In genomic region chr17:49963626-49964538, GRCh38 we compare ENCODE assay signal across 10 cellular contexts. TPM values are rescaled to one million over a fixed set of nuclear protein-coding genes. Genes with fewer than 3 reads are reported as not detected.
DNase-seq lines count a peak whose midpoint lies in the region; ATAC-seq and TF ChIP-seq lines count a peak whose summit lies in the region.
"Had no signal": no experiment of that assay in that cellular context is flagged by ENCODE, and none has a peak within 500 bp of the region (broad histone marks: within the 10 kb centered on the region; RNA-seq: fewer than 3 reads in every experiment).

No MANE protein-coding gene starts in this region.

- H3K4me3 Mint-ChIP-seq in mesothelial cell of epicardium, result peak overlapping the region; percentile 33

- H3K9me3 Mint-ChIP-seq in mesothelial cell of epicardium, result no peaks in the 10 kb centered on the region

- peaks cover 11% of the 10 kb centered on the region for H3K4me1 ChIP-seq in A673 (ENCODE audit: insufficient read depth, low read length, poor library complexity, severe bottlenecking)
- H3K4me1 ChIP-seq in ES-I3 (ENCODE audit: insufficient read depth, low read length), result peaks cover 28% of the 10 kb centered on the region; the same call in 1 of the 2 replicates
- H3K4me1 ChIP-seq in ascending aorta, result peaks cover 9 to 23% of the 10 kb centered on the region in 2 donors
- H3K4me1 ChIP-seq in Peyer's patch, result peaks cover 0 to 23% (median 4%) of the 10 kb centered on the region in 4 donors

- H3K4me1 Mint-ChIP-seq in mesothelial cell of epicardium, result peaks cover 26% of the 10 kb centered on the region

- POLR2A ChIA-PET in A673 (lab: Charles Lee; ENCODE audit: low non-redundant PET), result no interaction called here

- no peak for ATAC-seq in HG02870 (IDR thresholded peaks at IDR 0.05; ENCODE audit: unreplicated experiment)

- no peak for TF ChIP-seq CTCF in A673 (conservative IDR thresholded peaks at IDR 0.05; ENCODE audit: low read depth, low read length)
- TF ChIP-seq CTCF in ascending aorta (IDR thresholded peaks at IDR 0.05), result no peak
- no peak for TF ChIP-seq CTCF in mesothelial cell of epicardium (IDR thresholded peaks at IDR 0.05; ENCODE audit: unreplicated experiment)
- TF ChIP-seq CTCF in Peyer's patch (IDR thresholded peaks at IDR 0.05), result no peak

- H3K36me3 Mint-ChIP-seq in mesothelial cell of epicardium, result no peaks in the 10 kb centered on the region

- H3K27me3 Mint-ChIP-seq in mesothelial cell of epicardium (ENCODE audit: low read depth), result peaks cover 86% of the 10 kb centered on the region

- BruUV-seq in A673 (replicated peaks; lab: Mats Ljungman, UMichigan), result no TSS peak

- peak overlapping the region; percentile 14; the same call in 1 of the 2 replicates for H3K9ac ChIP-seq in ES-I3 (ENCODE audit: low read depth, low read length)

- H3K9me3 ChIP-seq in A673 (ENCODE audit: low read depth, low read length, poor library complexity, severe bottlenecking), result no peaks in the 10 kb centered on the region
- no peaks in the 10 kb centered on the region for H3K9me3 ChIP-seq in ES-I3 (ENCODE audit: control insufficient read depth, insufficient read depth, low read length)
- no peaks in the 10 kb centered on the region for H3K9me3 ChIP-seq in ascending aorta
- no peaks in the 10 kb centered on the region for H3K9me3 ChIP-seq in Peyer's patch

- H3K4me3 ChIP-seq in A673 (ENCODE audit: low read depth, low read length, poor library complexity, severe bottlenecking) (peak overlapping the region; percentile 9), ascending aorta (peak overlapping the region; percentile 13 to 30), Peyer's patch (no peak overlapping the region)

- H3K27ac Mint-ChIP-seq in mesothelial cell of epicardium, result peak overlapping the region; percentile 24

- CTCF ChIA-PET in A673 (lab: Charles Lee), result no interaction called here

- peak; percentile 38 for DNase-seq in A673 (ENCODE audit: low spot score)
- no peak for DNase-seq in ascending aorta (ENCODE audit: low spot score in 2 of 2)
- DNase-seq in mesothelial cell of epicardium (ENCODE audit: low spot score in 2 of 2, unreplicated experiment in 2 of 2), result peak in 1 of 2 experiments; percentile 60
- no peak for DNase-seq in D341Med (ENCODE audit: low spot score)
- DNase-seq in Peyer's patch, result no peak
- no peak for DNase-seq in NCI-H2029 treated with DMSO at 0.1 percent for 48 hours (lab: John Stamatoyannopoulos, UW)
- DNase-seq: NCI-H1417 had no signal

- H3K36me3 ChIP-seq in A673 (ENCODE audit: insufficient read depth, low read length, poor library complexity, severe bottlenecking), result no peaks in the 10 kb centered on the region
- H3K36me3 ChIP-seq in ES-I3 (ENCODE audit: insufficient read depth, low read length), result no peaks in the 10 kb centered on the region
- no peaks in the 10 kb centered on the region for H3K36me3 ChIP-seq in ascending aorta
- no peaks in the 10 kb centered on the region for H3K36me3 ChIP-seq in Peyer's patch

- H3K27me3 ChIP-seq in A673 (replicated peaks; ENCODE audit: insufficient read depth, low read depth, low read length, poor library complexity), result peaks cover 62% of the 10 kb centered on the region
- peaks cover 26% of the 10 kb centered on the region for H3K27me3 ChIP-seq in ascending aorta
- peaks cover 0 to 51% of the 10 kb centered on the region in 2 donors for H3K27me3 ChIP-seq in Peyer's patch

- no peak overlapping the region for H3K27ac ChIP-seq in A673 (ENCODE audit: low read depth, low read length, poor library complexity, severe bottlenecking)
- H3K27ac ChIP-seq in ascending aorta, result no peak overlapping the region
- H3K27ac ChIP-seq in Peyer's patch, result no peak overlapping the region

- no peak for TF ChIP-seq POLR2A in Peyer's patch (IDR thresholded peaks at IDR 0.05)

- intact Hi-C loops in A673 (cut with micrococcal nuclease; ENCODE audit: unreplicated experiment) (no loop called here), ascending aorta (cut with DNase I) (no loop called here)

RNA-seq across cellular contexts. Expression of gene DLX4, which starts 5.1 kb away (rescaled TPM):
- total RNA-seq in A673 (2021) (0.82 and 1.0 TPM in 2 replicates), ascending aorta (not detected), mesothelial cell of epicardium (2.6 to 2.8 TPM (median 2.7 TPM) in 3 replicates), Peyer's patch (not detected)
- total RNA-seq: dermis microvascular lymphatic vessel endothelial cell had no signal

RNA-seq across cellular contexts. Expression of gene DLX3, which starts 31.1 kb away (rescaled TPM):
- total RNA-seq in A673 (2021) (0.20 TPM in 1 of 2 replicates, not detected in the other), ascending aorta (1.6 TPM), mesothelial cell of epicardium (5.2 to 7.7 TPM (median 6.6 TPM) in 3 replicates), Peyer's patch (not detected)
- total RNA-seq: dermis microvascular lymphatic vessel endothelial cell had no signal

Comparison
In these comparisons a context has a peak if more than half of its experiments do, and no peak if none do; other contexts are left out.
1. H3K4me3 ChIP-seq: peak in A673 (single experiment) and ascending aorta (2 of 2); none in Peyer's patch (0 of 4).